Comparison of ENCODE assay signal across 8 cellular contexts in the genomic region with DNA sequence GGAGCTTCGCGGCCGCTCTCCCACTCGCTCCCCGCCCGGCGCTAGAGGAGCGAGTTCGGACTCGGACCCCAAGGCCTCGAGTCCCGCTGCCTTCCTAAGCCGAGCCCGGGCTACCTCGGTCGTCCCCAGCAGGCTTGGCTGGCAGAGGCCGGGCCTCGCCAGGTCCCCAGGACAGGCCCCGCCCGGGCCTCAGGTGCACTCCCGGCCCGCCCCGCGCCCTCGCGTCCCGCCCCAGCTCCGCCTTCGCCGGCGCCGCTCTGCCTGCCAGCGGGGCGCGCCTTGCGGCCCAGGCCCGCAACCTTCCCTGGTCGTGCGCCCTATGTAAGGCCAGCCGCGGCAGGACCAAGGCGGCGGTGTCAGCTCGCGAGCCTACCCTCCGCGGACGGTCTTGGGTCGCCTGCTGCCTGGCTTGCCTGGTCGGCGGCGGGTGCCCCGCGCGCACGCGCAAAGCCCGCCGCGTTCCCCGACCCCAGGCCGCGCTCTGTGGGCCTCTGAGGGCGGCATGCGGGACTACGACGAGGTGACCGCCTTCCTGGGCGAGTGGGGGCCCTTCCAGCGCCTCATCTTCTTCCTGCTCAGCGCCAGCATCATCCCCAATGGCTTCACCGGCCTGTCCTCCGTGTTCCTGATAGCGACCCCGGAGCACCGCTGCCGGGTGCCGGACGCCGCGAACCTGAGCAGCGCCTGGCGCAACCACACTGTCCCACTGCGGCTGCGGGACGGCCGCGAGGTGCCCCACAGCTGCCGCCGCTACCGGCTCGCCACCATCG. TPM values are rescaled to one million over a fixed set of nuclear protein-coding genes. Genes with fewer than 3 reads are reported as not detected.
DNase-seq lines count a peak whose midpoint lies in the region; ATAC-seq, FAIRE-seq and TF ChIP-seq lines count a peak whose summit lies in the region.

Gene SLC22A5 (plus strand): TSS at position 240 of the 770 bp plus-strand sequence. CDS start 263 bp downstream, at position 503.

- H3K14ac ChIP-seq in H9 (ENCODE audit: insufficient read depth, low read length): peak within 1 kb of the TSS; percentile 62

- no peak for TF ChIP-seq EP300 in K562 (IDR thresholded peaks at IDR 0.05; ENCODE audit: low read length)

- H3K9ac ChIP-seq in H9 (ENCODE audit: extremely low read depth, insufficient read length, low read length) (peak within 1 kb of the TSS; percentile 20), K562 (ENCODE audit: insufficient read depth in 1 of 2, low read depth in 2 of 2, low read length in 2 of 2) (peak within 1 kb of the TSS; percentile 84 to 93)

- H3K27ac ChIP-seq in H9 (ENCODE audit: insufficient read length, low read depth, low read length): no peak within 1 kb of the TSS
- H3K27ac ChIP-seq in K562 (ENCODE audit: extremely low read depth, low read depth, low read length): peak within 1 kb of the TSS; percentile 78
- H3K27ac ChIP-seq in skin epidermis: peak within 1 kb of the TSS; percentile 15 to 88 (median 68)

- H2BK15ac ChIP-seq in H9 (ENCODE audit: low read depth, low read length): no peak within 1 kb of the TSS

- H3K4me1 ChIP-seq in H9 (ENCODE audit: insufficient read depth, low read length): no peaks in the 10 kb centered on the region
- H3K4me1 ChIP-seq in K562 (replicated peaks in 1 of 2; ENCODE audit: control insufficient read depth in 2 of 2, insufficient read depth in 2 of 2, low read length in 2 of 2): peaks cover 16 to 26% of the 10 kb centered on the region in 2 experiments; a peak in 4 of 5 replicates

- H2BK5ac ChIP-seq in H9 (ENCODE audit: insufficient read length, low read length): no peak within 1 kb of the TSS

- H2BK120ac ChIP-seq in H9 (ENCODE audit: low read depth, low read length, poor library complexity, severe bottlenecking): no peak within 1 kb of the TSS

- H3K9me3 ChIP-seq in H9 (ENCODE audit: control insufficient read depth, low read depth, low read length): no peaks in the 10 kb centered on the region
- no peaks in the 10 kb centered on the region for H3K9me3 ChIP-seq in MG63
- no peaks in the 10 kb centered on the region for H3K9me3 ChIP-seq in K562 (replicated peaks; ENCODE audit: control insufficient read depth, insufficient read depth, low read depth, low read length)
- no peaks in the 10 kb centered on the region for H3K9me3 ChIP-seq in iPS-18c (ENCODE audit: control insufficient read depth, insufficient read depth, low read length)

- TF ChIP-seq CTCF in GM12864 (IDR thresholded peaks at IDR 0.05; ENCODE audit: low read depth, low read length, missing control alignments) (no peak), H9 (conservative IDR thresholded peaks at IDR 0.05) (no peak), K562 (IDR thresholded peaks at IDR 0.05 in 2 of 3, conservative IDR thresholded peaks at IDR 0.05 in 1 of 3; ENCODE audit: insufficient read depth in 2 of 3, low read depth in 1 of 3, low read length in 3 of 3) (no peak)

- H4K8ac ChIP-seq in H9 (replicated peaks; ENCODE audit: insufficient read length, low read depth, low read length): no peak within 1 kb of the TSS

- H3K4me2 ChIP-seq in H9 (ENCODE audit: insufficient read depth, insufficient read length, low read length) (peak within 1 kb of the TSS; percentile 35), K562 (ENCODE audit: insufficient read depth, low read length) (peak within 1 kb of the TSS; percentile 96)

- BruUV-seq in K562 (replicated peaks; lab: Mats Ljungman, UMichigan): no TSS peak

- peaks cover 3% of the 10 kb centered on the region for H3K23me2 ChIP-seq in H9 (ENCODE audit: insufficient read length, low read depth, low read length, poor library complexity, severe bottlenecking)

- H3K27me3 ChIP-seq in H9 (ENCODE audit: insufficient read depth, low read length) (no peaks in the 10 kb centered on the region; the same call in 1 of the 2 replicates), MG63 (no peaks in the 10 kb centered on the region; the same call in 1 of the 2 replicates), K562 (ENCODE audit: control insufficient read depth in 2 of 2, insufficient read depth in 2 of 2, low read length in 2 of 2) (no peaks in the 10 kb centered on the region)

- intact Hi-C loops in K562 (cut with micrococcal nuclease): loop anchor here (2.0 to 5.0 kb wide), 3 partner anchors 52 to 97 kb away; partner anchors contain the start of gene SLC22A4

- no peak within 1 kb of the TSS for H3K56ac ChIP-seq in H9 (ENCODE audit: insufficient read length, low read depth, low read length)

- no peak within 1 kb of the TSS for H4K91ac ChIP-seq in H9 (ENCODE audit: insufficient read length, low read depth, low read length)

- H3K79me2 ChIP-seq in H9 (ENCODE audit: insufficient read depth, low read length) (no peaks in the 10 kb centered on the region), K562 (ENCODE audit: control insufficient read depth, insufficient read depth, low read length) (peaks cover 46% of the 10 kb centered on the region)

- peak within 1 kb of the TSS in 1 of 3 experiments; percentile 75; a peak in 1 of 7 replicates for H3K27ac Mint-ChIP-seq in H9

- TF ChIP-seq RAD21 in K562 (CRISPR knock-in tag; conservative IDR thresholded peaks at IDR 0.05 in 1 of 2, IDR thresholded peaks at IDR 0.05 in 1 of 2): no peak

- no peak within 1 kb of the TSS for H3K18ac ChIP-seq in H9 (ENCODE audit: insufficient read length, low read depth, low read length)

- no peaks in the 10 kb centered on the region for H3K79me1 ChIP-seq in H9 (ENCODE audit: insufficient read depth, low read depth, low read length, poor library complexity, severe bottlenecking)

- H3K9me3 Mint-ChIP-seq in H9: no peaks in the 10 kb centered on the region

- POLR2A ChIA-PET in K562 (lab: Yijun Ruan, JAX): interaction anchor here (0.5 to 3.8 kb wide), 21 partner anchors 9 to 801 kb away, joined by 3 to 12 read pairs (median 4); partner anchors contain the start of genes IRF1 and SLC22A4

- no peak within 1 kb of the TSS for H3T11ph ChIP-seq in H9 (ENCODE audit: low read length)

- no peak for FAIRE-seq in K562 (lab: Jason Lieb, UNC)

- no peaks in the 10 kb centered on the region for H3K9me1 ChIP-seq in K562 (ENCODE audit: control insufficient read depth, insufficient read depth, low read length)

- TF ChIP-seq POLR2A in K562 (conservative IDR thresholded peaks at IDR 0.05): peak; percentile 73

- H2AFZ ChIP-seq in H9 (ENCODE audit: low read length) (peak within 1 kb of the TSS; percentile 4), K562 (ENCODE audit: low read depth, low read length) (peak within 1 kb of the TSS; percentile 92)

- peak; percentile 91 for ATAC-seq in K562

- in situ Hi-C loops in K562 (cut with MboI): no loop called here

- no CpG with 5 or more reads among the region's 93 CpGs for WGBS in H9 (ENCODE audit: extremely low coverage, insufficient read length, low lambda C conversion rate)
- WGBS in K562 (ENCODE audit: insufficient coverage, low coverage, missing lambda C conversion rate): under 1% methylated on average over 59 of the region's 93 CpGs

- no peak within 1 kb of the TSS for H3K4ac ChIP-seq in H9 (ENCODE audit: low read depth, low read length)

- H3K23ac ChIP-seq in H9 (ENCODE audit: insufficient read length, low read depth, low read length): no peak within 1 kb of the TSS

- H3K36me3 Mint-ChIP-seq in H9 (ENCODE audit: insufficient read depth in 1 of 3, low read depth in 3 of 3): peaks cover 0 to 3% (median 0%) of the 10 kb centered on the region in 3 experiments; a peak in 3 of 7 replicates

- peak within 1 kb of the TSS; percentile 73 to 81 for H3K4me3 Mint-ChIP-seq in H9

- no peak within 1 kb of the TSS for H2BK12ac ChIP-seq in H9 (ENCODE audit: insufficient read length, low read depth, low read length)

- CTCF ChIA-PET in K562 (lab: Yijun Ruan, JAX; ENCODE audit: low intra/inter-chr PET ratio): interaction anchor here (0.7 to 1.1 kb wide), 2 partner anchors 131 to 305 kb away, joined by 3 to 8 read pairs; no protein-coding TSS in a partner anchor

- H3K27me3 Mint-ChIP-seq in H9 (ENCODE audit: low read depth): peaks cover 15% of the 10 kb centered on the region

- H2AK5ac ChIP-seq in H9 (ENCODE audit: insufficient read length, low read length): no peak within 1 kb of the TSS

- H3K36me3 ChIP-seq in MG63: peaks cover 10% of the 10 kb centered on the region
- peaks cover 22% of the 10 kb centered on the region; the same call in 1 of the 3 replicates for H3K36me3 ChIP-seq in K562 (ENCODE audit: control insufficient read depth, insufficient read depth, low read length)

- H3K4me3 ChIP-seq in GM12864 (ENCODE audit: low read depth, low read length) (peak within 1 kb of the TSS; percentile 72), MG63 (peak within 1 kb of the TSS; percentile 62), K562 (peak within 1 kb of the TSS; percentile 66), iPS-18c (ENCODE audit: insufficient read depth, low read depth, low read length) (peak within 1 kb of the TSS; percentile 71), skin epidermis (peak within 1 kb of the TSS; percentile 47 to 77 (median 70))

- no peak within 1 kb of the TSS for H2BK20ac ChIP-seq in H9 (ENCODE audit: low read depth, low read length, poor library complexity, severe bottlenecking)

- DNase-seq in GM12864 (ENCODE audit: low read depth) (no peak), H9 (peak; percentile 83), MG63 (peak; percentile 72), T-helper 9 cell (peak; percentile 55), K562 (ENCODE audit: extremely low read depth in 1 of 4, low spot score in 3 of 4) (peak; percentile 83 to 86 (median 84))
- no peak for DNase-seq in NK-92 treated with Interleukin-12 subunit alpha and Interleukin-12 subunit beta, amount 100 ng/mL, for 24 hours (lab: John Stamatoyannopoulos, UW)

- no peak within 1 kb of the TSS for H4K5ac ChIP-seq in H9 (ENCODE audit: insufficient read length, low read depth, low read length)

- H4K20me1 ChIP-seq in H9 (ENCODE audit: control insufficient read depth, insufficient read depth, insufficient read length) (no peaks in the 10 kb centered on the region), K562 (replicated peaks; ENCODE audit: control insufficient read depth, insufficient read depth, low read length) (no peaks in the 10 kb centered on the region)

- H3K4me1 Mint-ChIP-seq in H9: peaks cover 16 to 18% of the 10 kb centered on the region in 2 experiments

RNA-seq across cellular contexts. Expression of gene SLC22A5, which starts in this region (rescaled TPM):
- total RNA-seq in H9 (2021): 3.4 and 3.9 TPM in 2 replicates
- total RNA-seq in MG63 (2014; rRNA removed; shearing (Covaris generic); ENCODE audit: low replicate concordance): 22.5 and 26.4 TPM in 2 replicates
- total RNA-seq in K562 (2011; cell fraction: chromatin; rRNA removed; ENCODE audit: low replicate concordance): 50.2 and 52.9 TPM in 2 replicates
- total RNA-seq in K562 (2011; cell fraction: nucleolus; rRNA removed): 43.7 and 56.8 TPM in 2 replicates
- 53.5 and 62.8 TPM in 2 replicates for total RNA-seq in K562 (2011; cell fraction: nucleoplasm; rRNA removed)
- total RNA-seq in K562 (2014; rRNA removed): 7.0 and 9.9 TPM in 2 replicates
- total RNA-seq in K562 (2014; rRNA removed; fragmentation: Illumina TruSeq; extraction: Trizol): 7.3 and 8.3 TPM in 2 replicates
- total RNA-seq in K562 (2015; rRNA removed; fragmentation: Illumina TruSeq; extraction: Trizol): 6.3 and 6.9 TPM in 2 replicates
- 11.5 and 13.3 TPM in 2 replicates for total RNA-seq in K562 (2021)
- 16.6 and 18.9 TPM in 2 replicates for polyA plus RNA-seq in K562 (2011; rRNA removed)
- polyA plus RNA-seq in K562 (2011; cell fraction: cytosol; rRNA removed): 19.7 and 24.6 TPM in 2 replicates
- 77.0 and 105 TPM in 2 replicates for polyA plus RNA-seq in K562 (2011; cell fraction: nucleus; rRNA removed)
- polyA plus RNA-seq in K562 (2012): 5.5 and 7.3 TPM in 2 replicates
- 12.5 and 15.7 TPM in 2 replicates for polyA plus RNA-seq in K562 (2014; fragmentation: Illumina TruSeq; extraction: Trizol)
- 1 to 10 TPM; 3.0 to 3.3 TPM for polyA plus RNA-seq in K562 (2014; fragmentation: Nextera tagmentation; extraction: Ambion mirVana)
- 8.4 and 9.0 TPM in 2 replicates for polyA plus RNA-seq in K562 (2014; rRNA removed)
- polyA minus RNA-seq in K562 (2011; rRNA and poly(A)+ RNA removed): 15.8 TPM in 2 replicates
- 8.6 and 11.3 TPM in 2 replicates for polyA minus RNA-seq in K562 (2011; cell fraction: cytosol; rRNA and poly(A)+ RNA removed)
- 15.1 and 16.0 TPM in 2 replicates for polyA minus RNA-seq in K562 (2011; cell fraction: nucleus; rRNA and poly(A)+ RNA removed)

Comparison
In these comparisons a context has a peak if more than half of its experiments do, and no peak if none do; other contexts are left out.
1. DNase-seq: peak in H9 (single experiment), MG63 (single experiment), T-helper 9 cell (single experiment) and K562 (4 of 4); none in GM12864 (single experiment) and NK-92 treated with Interleukin-12 subunit alpha and Interleukin-12 subunit beta, amount 100 ng/mL, for 24 hours (single experiment).
2. Peak in every context shown above with its lines, with median percentiles within 50 percentile points of each other: H3K4me3 ChIP-seq.